ENCODE assay signal across 10 cellular contexts in genomic region chr16:2007081-2007836, GRCh38. TPM values are rescaled to one million over a fixed set of nuclear protein-coding genes. Genes with fewer than 3 reads are reported as not detected.
A peak's percentile ranks its signal among the peaks of the same experiment; 100 is the strongest.
DNase-seq lines count a peak whose midpoint lies in the region; ATAC-seq and TF ChIP-seq lines count a peak whose summit lies in the region.
"Had no signal": no experiment of that assay in that cellular context is flagged by ENCODE, and none has a peak within 500 bp of the region (broad histone marks: within the 10 kb centered on the region; RNA-seq: fewer than 3 reads in every experiment).

No MANE protein-coding gene starts in this region.

- H3K27ac ChIP-seq in CD4-positive, alpha-beta memory T cell (ENCODE audit: low read depth, low read length) = peak overlapping the region; percentile 89
- H3K27ac ChIP-seq in Karpas-422 (ENCODE audit: low read length) (no peak overlapping the region), neural cell (ENCODE audit: low read length) (no peak overlapping the region), thyroid gland (no peak overlapping the region)
- H3K27ac ChIP-seq: cardiac muscle cell had no signal

- H3K27me3 ChIP-seq in CD4-positive, alpha-beta memory T cell (ENCODE audit: insufficient read depth, low read length) = no peaks in the 10 kb centered on the region
- H3K27me3 ChIP-seq in Karpas-422 (ENCODE audit: low read length) (no peaks in the 10 kb centered on the region), neural cell (ENCODE audit: insufficient read depth, low read depth, low read length) (no peaks in the 10 kb centered on the region), thyroid gland (no peaks in the 10 kb centered on the region)
- H3K27me3 ChIP-seq: cardiac muscle cell had no signal

- POLR2A ChIA-PET in CD4-positive, alpha-beta memory T cell (lab: Charles Lee; ENCODE audit: partially characterized antibody) = interaction anchor here (0.6 to 3.0 kb wide), 6 partner anchors 16 to 180 kb away, joined by 3 to 29 read pairs (median 11); partner anchors contain the start of genes FAHD1, HAGH, RPS2 and SYNGR3

- TF ChIP-seq RAD21 in neural cell (conservative IDR thresholded peaks at IDR 0.05) = no peak

- peak overlapping the region; percentile 70 to 90 (median 85) for H3K4me3 Mint-ChIP-seq in CD4-positive, alpha-beta memory T cell
- peak overlapping the region; percentile 83 for H3K4me3 Mint-ChIP-seq in central memory CD8-positive, alpha-beta T cell

- no peaks in the 10 kb centered on the region for H3K9me3 ChIP-seq in CD4-positive, alpha-beta memory T cell (ENCODE audit: control insufficient read depth in 1 of 2, low read length in 2 of 2)
- H3K9me3 ChIP-seq in Karpas-422 (ENCODE audit: low read length) (no peaks in the 10 kb centered on the region), neural cell (ENCODE audit: low read length) (no peaks in the 10 kb centered on the region), thyroid gland (no peaks in the 10 kb centered on the region)

- peak overlapping the region; percentile 98 for H3K9ac ChIP-seq in Karpas-422 (ENCODE audit: low read length)
- peak overlapping the region; percentile 75 for H3K9ac ChIP-seq in neural cell (ENCODE audit: low read length)

- peaks cover 51% of the 10 kb centered on the region for H3K4me1 ChIP-seq in CD4-positive, alpha-beta memory T cell (ENCODE audit: insufficient read depth, low read length)
- H3K4me1 ChIP-seq in Karpas-422 (ENCODE audit: low read length) (peaks cover 55% of the 10 kb centered on the region), thyroid gland (peaks cover 28 to 48% of the 10 kb centered on the region in 2 donors)

- H3K36me3 ChIP-seq in CD4-positive, alpha-beta memory T cell (ENCODE audit: insufficient read depth, low read length) = peaks cover 14% of the 10 kb centered on the region
- peaks cover 9% of the 10 kb centered on the region for H3K36me3 ChIP-seq in Karpas-422 (ENCODE audit: insufficient read depth, low read length)
- H3K36me3 ChIP-seq in neural cell (ENCODE audit: insufficient read depth, low read length) = no peaks in the 10 kb centered on the region
- H3K36me3 ChIP-seq in thyroid gland = peaks cover 9 to 10% of the 10 kb centered on the region in 2 donors

- no peak overlapping the region for H3K4me3 ChIP-seq in CD4-positive, alpha-beta memory T cell (ENCODE audit: low read length in 2 of 2)
- peak overlapping the region; percentile 100; the same call in 1 of the 2 replicates for H3K4me3 ChIP-seq in Karpas-422 (ENCODE audit: low read length)
- H3K4me3 ChIP-seq in neural cell (ENCODE audit: low read length) = peak overlapping the region; percentile 87
- H3K4me3 ChIP-seq in thyroid gland (replicated peaks in 1 of 3) = no peak overlapping the region
- H3K4me3 ChIP-seq: cardiac muscle cell had no signal

- no peak for ATAC-seq in central memory CD8-positive, alpha-beta T cell (replicated peaks; ENCODE audit: extremely low read depth, poor library complexity, severe bottlenecking)

- no peak for TF ChIP-seq EP300 in neural cell (conservative IDR thresholded peaks at IDR 0.05; ENCODE audit: poor library complexity, severe bottlenecking)

- H3F3A ChIP-seq in neural cell (ENCODE audit: insufficient read depth, low read length, poor library complexity, severe bottlenecking) = no peaks in the 10 kb centered on the region

- no peak overlapping the region for H2AFZ ChIP-seq in Karpas-422 (ENCODE audit: low read length)
- H2AFZ ChIP-seq in neural cell (ENCODE audit: low read depth, low read length) = no peak overlapping the region

- no peak for TF ChIP-seq CTCF in neural cell (IDR thresholded peaks at IDR 0.05; ENCODE audit: poor library complexity, severe bottlenecking)
- no peak for TF ChIP-seq CTCF in thyroid gland (IDR thresholded peaks at IDR 0.05)

- no peaks in the 10 kb centered on the region for H3K9me3 Mint-ChIP-seq in CD4-positive, alpha-beta memory T cell
- H3K9me3 Mint-ChIP-seq in central memory CD8-positive, alpha-beta T cell = no peaks in the 10 kb centered on the region

- DNase-seq in CD4-positive, alpha-beta memory T cell = no peak
- DNase-seq in Karpas-422 (no peak), germinal center (ENCODE audit: low spot score) (no peak), thyroid gland (no peak)
- no peak for DNase-seq in central memory CD8-positive, alpha-beta T cell (ENCODE audit: low spot score in 2 of 2)
- DNase-seq in NK-92 treated with Interleukin-12 subunit alpha and Interleukin-12 subunit beta, amount 100 ng/mL, for 24 hours (lab: John Stamatoyannopoulos, UW) = no peak
- no peak for DNase-seq in stimulated activated CD4-positive, alpha-beta T cell treated with anti-CD3 and anti-CD28 coated beads, Interleukin-4, amount 100 ng/mL, for 24 hours
- DNase-seq: Right ventricle myocardium superior had no signal

- H3K27me3 Mint-ChIP-seq in CD4-positive, alpha-beta memory T cell = no peaks in the 10 kb centered on the region
- no peaks in the 10 kb centered on the region for H3K27me3 Mint-ChIP-seq in central memory CD8-positive, alpha-beta T cell

- peaks cover 73% of the 10 kb centered on the region for H3K79me2 ChIP-seq in Karpas-422 (ENCODE audit: low read length)
- peaks cover 46% of the 10 kb centered on the region for H3K79me2 ChIP-seq in neural cell (replicated peaks; ENCODE audit: insufficient read depth, low read length)

- H3K4me2 ChIP-seq in Karpas-422 (ENCODE audit: low read depth, low read length, poor library complexity, severe bottlenecking) (peak overlapping the region; percentile 93), neural cell (ENCODE audit: low read length) (no peak overlapping the region)

- CTCF ChIA-PET in CD4-positive, alpha-beta memory T cell (lab: Charles Lee; ENCODE audit: partially characterized antibody) = interaction anchor here (1.7 to 2.0 kb wide), 2 partner anchors 15 to 133 kb away, joined by 6 to 11 read pairs; no protein-coding TSS in a partner anchor

- peaks cover 23 to 53% (median 34%) of the 10 kb centered on the region in 4 donors for H3K4me1 Mint-ChIP-seq in CD4-positive, alpha-beta memory T cell
- peaks cover 48% of the 10 kb centered on the region for H3K4me1 Mint-ChIP-seq in central memory CD8-positive, alpha-beta T cell

- no peak for TF ChIP-seq POLR2A in thyroid gland (IDR thresholded peaks at IDR 0.05)

- intact Hi-C loops in CD4-positive, alpha-beta memory T cell (cut with micrococcal nuclease) = loop anchor here (5.0 kb wide), 1 partner anchor 40 kb away; the partner anchor contains the start of genes NTHL1 and TSC2
- intact Hi-C loops in thyroid gland (cut with DNase I) = no loop called here

- H3K9me2 ChIP-seq in Karpas-422 (replicated peaks; ENCODE audit: insufficient read depth, low read length) = no peaks in the 10 kb centered on the region
- H3K9me2 ChIP-seq in neural cell (ENCODE audit: insufficient read depth, low read length) = no peaks in the 10 kb centered on the region

- 90 to 93% methylated on average over 9 to 11 of the region's 16 CpGs for WGBS in thyroid gland, 2 donors

- peak overlapping the region in 6 of 7 donors; percentile 84 to 93 (median 90) for H3K27ac Mint-ChIP-seq in CD4-positive, alpha-beta memory T cell
- peak overlapping the region; percentile 81 for H3K27ac Mint-ChIP-seq in central memory CD8-positive, alpha-beta T cell (ENCODE audit: low read depth)

- H3K36me3 Mint-ChIP-seq in CD4-positive, alpha-beta memory T cell = peaks cover 0 to 10% of the 10 kb centered on the region in 2 donors
- peaks cover 10% of the 10 kb centered on the region for H3K36me3 Mint-ChIP-seq in central memory CD8-positive, alpha-beta T cell (ENCODE audit: insufficient read depth)

- H4K20me1 ChIP-seq in Karpas-422 (ENCODE audit: insufficient read depth, low read depth, low read length) (peaks cover 68% of the 10 kb centered on the region), neural cell (ENCODE audit: insufficient read depth) (peaks cover 5% of the 10 kb centered on the region)

TF ChIP-seq in neural cell, 6 proteins besides CTCF, POLR2A, EP300 and RAD21 (continues in another document):
- no peak for TF ChIP-seq SMC3 (conservative IDR thresholded peaks at IDR 0.05; ENCODE audit: poor library complexity)
- no peak for TF ChIP-seq MXI1 (conservative IDR thresholded peaks at IDR 0.05; ENCODE audit: poor library complexity, severe bottlenecking)
- no peak for TF ChIP-seq EZH2 (IDR thresholded peaks at IDR 0.05; ENCODE audit: borderline replicate concordance, insufficient read depth, low read length, poor library complexity, severe bottlenecking)
- TF ChIP-seq POLR2AphosphoS5 (IDR thresholded peaks at IDR 0.05) = no peak
- TF ChIP-seq TAF1 (IDR thresholded peaks at IDR 0.05; ENCODE audit: low read depth) = no peak

RNA-seq across cellular contexts. Expression of gene ZNF598, which starts 2.4 kb away (rescaled TPM):
- 10 to 100 TPM; 48.5 to 49.8 TPM for total RNA-seq in CD4-positive, alpha-beta memory T cell
- polyA plus RNA-seq in CD4-positive, alpha-beta memory T cell = 10 to 100 TPM in 1 of 2 donors, 1 to 10 TPM in 1; 3.1 to 10.0 TPM
- total RNA-seq in Karpas-422 (2014; rRNA removed; shearing (Covaris generic); ENCODE audit: low replicate concordance) = 12.6 and 20.5 TPM in 2 replicates
- 18.2 and 22.1 TPM in 2 replicates for polyA plus RNA-seq in neural cell
- polyA minus RNA-seq in neural cell = 15.6 and 26.3 TPM in 2 replicates
- total RNA-seq in thyroid gland = 10 to 100 TPM; 19.0 to 38.4 (median 27.4) TPM

RNA-seq across cellular contexts. Expression of gene NPW, which starts 12.3 kb away (rescaled TPM):
- not detected for total RNA-seq in CD4-positive, alpha-beta memory T cell
- not detected for polyA plus RNA-seq in CD4-positive, alpha-beta memory T cell
- 3.0 TPM in 1 of 2 replicates, not detected in the other for total RNA-seq in Karpas-422 (2014; rRNA removed; shearing (Covaris generic); ENCODE audit: low replicate concordance)
- not detected in 2 replicates for polyA plus RNA-seq in neural cell
- not detected in 2 replicates for polyA minus RNA-seq in neural cell
- total RNA-seq in thyroid gland = under 1 TPM in 2 of 4 donors, not detected in 2; 0.54 to 0.63 TPM
- total RNA-seq: Right ventricle myocardium superior had no signal

RNA-seq across cellular contexts. Expression of gene SYNGR3, which starts 17.5 kb away (rescaled TPM):
- 1 to 10 TPM; 1.6 TPM for total RNA-seq in CD4-positive, alpha-beta memory T cell
- 1 to 10 TPM in 1 of 2 donors, under 1 TPM in 1; 0.50 to 2.2 TPM for polyA plus RNA-seq in CD4-positive, alpha-beta memory T cell
- total RNA-seq in Karpas-422 (2014; rRNA removed; shearing (Covaris generic); ENCODE audit: low replicate concordance) = 5.3 and 16.3 TPM in 2 replicates
- polyA plus RNA-seq in neural cell = 61.0 and 71.9 TPM in 2 replicates
- 49.4 and 50.2 TPM in 2 replicates for polyA minus RNA-seq in neural cell
- total RNA-seq in thyroid gland = not detected

RNA-seq across cellular contexts. Expression of gene NHERF2, which starts 19.4 kb away (rescaled TPM):
- total RNA-seq in CD4-positive, alpha-beta memory T cell = 1 to 10 TPM; 1.7 to 2.1 TPM
- polyA plus RNA-seq in CD4-positive, alpha-beta memory T cell = under 1 TPM; 0.16 to 0.40 TPM
- not detected in 2 replicates for total RNA-seq in Karpas-422 (2014; rRNA removed; shearing (Covaris generic); ENCODE audit: low replicate concordance)
- 3.4 and 4.1 TPM in 2 replicates for polyA plus RNA-seq in neural cell
- 2.8 and 5.4 TPM in 2 replicates for polyA minus RNA-seq in neural cell
- 100 to 1,000 TPM in 1 of 4 donors, 10 to 100 TPM in 3; 73.8 to 146 (median 81.6) TPM for total RNA-seq in thyroid gland

RNA-seq across cellular contexts. Expression of gene GFER, which starts 23.3 kb away (rescaled TPM):
- total RNA-seq in CD4-positive, alpha-beta memory T cell = 10 to 100 TPM; 19.6 to 22.6 TPM
- 10 to 100 TPM; 32.2 to 35.7 TPM for polyA plus RNA-seq in CD4-positive, alpha-beta memory T cell
- 17.0 and 43.8 TPM in 2 replicates for total RNA-seq in Karpas-422 (2014; rRNA removed; shearing (Covaris generic); ENCODE audit: low replicate concordance)
- polyA plus RNA-seq in neural cell = 37.8 and 42.3 TPM in 2 replicates
- 25.4 and 28.0 TPM in 2 replicates for polyA minus RNA-seq in neural cell
- 10 to 100 TPM in 3 of 4 donors, 1 to 10 TPM in 1; 7.8 to 37.2 (median 22.3) TPM for total RNA-seq in thyroid gland

Comparison
In these comparisons a context has a peak if more than half of its experiments do, and no peak if none do; other contexts are left out.
1. H3K4me3 ChIP-seq: peak in Karpas-422 (single experiment) and neural cell (single experiment); none in CD4-positive, alpha-beta memory T cell (0 of 2) and thyroid gland (0 of 3).